18 cellular contexts compared by ENCODE assay signal in the genomic region with DNA sequence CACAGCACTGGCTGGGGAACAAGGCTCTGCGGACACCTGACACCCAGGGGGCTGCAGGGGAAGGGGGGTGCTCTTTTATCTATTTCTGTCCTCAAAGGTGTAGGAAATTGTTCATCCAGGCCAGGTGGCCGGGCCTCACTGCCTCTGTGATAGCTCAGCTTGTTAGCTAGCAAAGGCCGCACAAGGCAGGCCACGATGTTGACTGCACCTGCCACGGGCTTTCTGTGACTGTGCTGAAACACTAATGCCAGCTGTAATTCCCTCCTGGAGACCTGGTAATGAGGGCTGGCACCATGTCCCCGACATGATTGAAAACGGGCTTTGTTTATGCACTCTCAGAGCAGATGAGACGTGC.
DNase-seq lines count a peak whose midpoint lies in the region; TF ChIP-seq lines count a peak whose summit lies in the region.
"Had no signal": no experiment of that assay in that cellular context is flagged by ENCODE, and none has a peak within 500 bp of the region (broad histone marks: within the 10 kb centered on the region; RNA-seq: fewer than 3 reads in every experiment).

No MANE protein-coding gene starts in this region.

- H3K27ac ChIP-seq in spleen (no peak overlapping the region), smooth muscle cell (ENCODE audit: low read depth) (no peak overlapping the region)

- H3K36me3 ChIP-seq in endocrine pancreas (ENCODE audit: control insufficient read depth, insufficient read depth, low read length) (no peaks in the 10 kb centered on the region), spleen (no peaks in the 10 kb centered on the region), smooth muscle cell (ENCODE audit: low read depth) (no peaks in the 10 kb centered on the region)
- H3K36me3 ChIP-seq: BE2C had no signal

- H3K79me2 ChIP-seq in smooth muscle cell (ENCODE audit: low read depth): no peaks in the 10 kb centered on the region

- no peak overlapping the region for H3K27ac Mint-ChIP-seq in glutamatergic neuron (ENCODE audit: unreplicated experiment)
- H3K27ac Mint-ChIP-seq: CD4-positive, CD25-positive, alpha-beta regulatory T cell had no signal

- H3K9me3 Mint-ChIP-seq in glutamatergic neuron (ENCODE audit: unreplicated experiment): peaks cover 5% of the 10 kb centered on the region

- no peak overlapping the region for H3K4me2 ChIP-seq in smooth muscle cell

- TF ChIP-seq CTCF in spleen (IDR thresholded peaks at IDR 0.05 in 8 of 11, conservative IDR thresholded peaks at IDR 0.05 in 3 of 11) (no peak), smooth muscle cell (IDR thresholded peaks at IDR 0.05; ENCODE audit: borderline replicate concordance, insufficient read depth, poor library complexity, severe bottlenecking) (no peak), glutamatergic neuron (IDR thresholded peaks at IDR 0.05; ENCODE audit: partially characterized antibody, unreplicated experiment) (no peak)

- no peaks in the 10 kb centered on the region for H3K4me1 ChIP-seq in endocrine pancreas (ENCODE audit: control insufficient read depth, insufficient read depth, low read length)
- H3K4me1 ChIP-seq in spleen: no peaks in the 10 kb centered on the region
- peaks cover 1% of the 10 kb centered on the region for H3K4me1 ChIP-seq in smooth muscle cell (ENCODE audit: low read depth)
- H3K4me1 ChIP-seq: BE2C had no signal

- peak; percentile 35 to 72 for DNase-seq in SHP77 (lab: John Stamatoyannopoulos, UW)
- DNase-seq in SHP77 treated with DMSO at 0.1 percent for 48 hours (lab: John Stamatoyannopoulos, UW): no peak
- DNase-seq in NCI-H1417 treated with DMSO at 0.1 percent for 48 hours (lab: John Stamatoyannopoulos, UW): peak; percentile 4
- DNase-seq in spleen: peak; percentile 51
- no peak for DNase-seq in smooth muscle cell (lab: John Stamatoyannopoulos, UW; ENCODE audit: unreplicated experiment)
- no peak for DNase-seq in glutamatergic neuron
- DNase-seq in germinal center (ENCODE audit: low spot score): no peak
- DNase-seq: BE2C; CD4-positive, CD25-positive, alpha-beta regulatory T cell; DMS153; GDM1; H9; IMR-90; NCI-H1048; NCI-H446; NCI-H526 treated with DMSO at 0.1 percent for 48 hours; RPMI8226 had no signal

- H3K36me3 Mint-ChIP-seq in glutamatergic neuron (ENCODE audit: unreplicated experiment): peaks cover 5% of the 10 kb centered on the region
- H3K36me3 Mint-ChIP-seq: CD4-positive, CD25-positive, alpha-beta regulatory T cell had no signal

- H3K9me3 ChIP-seq in endocrine pancreas (ENCODE audit: control insufficient read depth, low read length) (no peaks in the 10 kb centered on the region), spleen (no peaks in the 10 kb centered on the region), smooth muscle cell (replicated peaks; ENCODE audit: low read depth) (no peaks in the 10 kb centered on the region)
- H3K9me3 ChIP-seq: BE2C had no signal

- H3F3A ChIP-seq in smooth muscle cell (ENCODE audit: low read depth): no peaks in the 10 kb centered on the region

- H3K4me3 Mint-ChIP-seq in glutamatergic neuron (ENCODE audit: unreplicated experiment): no peak overlapping the region
- H3K4me3 Mint-ChIP-seq: CD4-positive, CD25-positive, alpha-beta regulatory T cell; H9 had no signal

- intact Hi-C loops in spleen (cut with DNase I; ENCODE audit: low total_unique reads): no loop called here

- peaks cover 8% of the 10 kb centered on the region for H3K27me3 Mint-ChIP-seq in glutamatergic neuron (ENCODE audit: unreplicated experiment)

- 81 to 88% (median 84%) methylated on average over 8 of the region's 8 CpGs for WGBS in spleen, 5 donors
- 93% methylated on average over 8 of the region's 8 CpGs for WGBS in smooth muscle cell (ENCODE audit: low lambda C conversion rate)

- no peaks in the 10 kb centered on the region for H3K4me1 Mint-ChIP-seq in glutamatergic neuron (ENCODE audit: low read depth, unreplicated experiment)
- H3K4me1 Mint-ChIP-seq: CD4-positive, CD25-positive, alpha-beta regulatory T cell had no signal

- no peaks in the 10 kb centered on the region for H4K20me1 ChIP-seq in smooth muscle cell (ENCODE audit: low read depth)

- no peak for TF ChIP-seq POLR2A in spleen (IDR thresholded peaks at IDR 0.05)

- H3K9ac ChIP-seq in endocrine pancreas (ENCODE audit: control insufficient read depth, insufficient read depth, low read length) (peak overlapping the region; percentile 44), smooth muscle cell (ENCODE audit: low read depth) (no peak overlapping the region)

- H3K4me3 ChIP-seq in endocrine pancreas (ENCODE audit: control insufficient read depth, insufficient read depth, low read length) (no peak overlapping the region), spleen (no peak overlapping the region), smooth muscle cell (no peak overlapping the region)

- no peaks in the 10 kb centered on the region for H3K27me3 ChIP-seq in endocrine pancreas (ENCODE audit: control insufficient read depth, insufficient read depth, low read length)
- peaks cover 0 to 44% (median 4%) of the 10 kb centered on the region in 7 donors for H3K27me3 ChIP-seq in spleen (replicated peaks in 1 of 7)
- H3K27me3 ChIP-seq in smooth muscle cell (ENCODE audit: low read depth): no peaks in the 10 kb centered on the region
- H3K27me3 ChIP-seq: BE2C had no signal

- no peak overlapping the region for H2AFZ ChIP-seq in smooth muscle cell (ENCODE audit: low read depth)

Comparison
In these comparisons a context has a peak if more than half of its experiments do, and no peak if none do; other contexts are left out.
1. DNase-seq: peak in SHP77 (2 of 2), NCI-H1417 treated with DMSO at 0.1 percent for 48 hours (single experiment) and spleen (single experiment); none in SHP77 treated with DMSO at 0.1 percent for 48 hours (single experiment), smooth muscle cell (single experiment), glutamatergic neuron (single experiment) and germinal center (single experiment).